Comparison of ENCODE assay signal across 8 cellular contexts in the genomic region with DNA sequence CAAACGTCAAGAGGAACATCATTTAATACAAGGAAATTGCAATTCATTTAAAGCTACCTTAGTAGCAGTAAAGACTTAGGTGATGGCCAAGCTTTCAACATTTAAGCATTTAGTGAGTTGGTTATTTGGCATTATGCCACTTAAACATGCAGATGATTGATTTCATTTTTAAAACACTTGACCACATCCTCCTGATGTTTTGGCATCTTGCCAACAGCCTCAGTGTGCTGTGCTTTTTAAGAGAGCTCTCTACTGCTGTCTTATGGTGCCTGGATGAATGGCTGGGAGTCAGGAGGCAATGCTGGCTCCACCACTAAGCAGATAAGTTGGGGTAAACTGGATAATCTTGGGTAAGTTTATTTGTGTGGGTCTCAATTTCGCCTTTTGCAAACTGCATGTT.
DNase-seq lines count a peak whose midpoint lies in the region; ATAC-seq, FAIRE-seq and TF ChIP-seq lines count a peak whose summit lies in the region.

No MANE protein-coding gene starts in this region.

- POLR2A ChIA-PET in HepG2 (lab: Yijun Ruan, JAX) = no interaction called here
- POLR2A ChIA-PET in OCI-LY7 (lab: Charles Lee) = interaction anchor here (0.7 to 1.6 kb wide), 6 partner anchors 12 to 734 kb away, joined by 3 to 5 read pairs (median 3); no protein-coding TSS in a partner anchor
- POLR2A ChIA-PET in PC-9 (lab: Charles Lee; ENCODE audit: unreplicated experiment) = no interaction called here

- BruUV-seq in HepG2 (replicated peaks; lab: Mats Ljungman, UMichigan) = no TSS peak
- no TSS peak for BruUV-seq in OCI-LY7 (replicated peaks; lab: Mats Ljungman, UMichigan)
- no TSS peak for BruUV-seq in PC-9 (replicated peaks; lab: Mats Ljungman, UMichigan)

- in situ Hi-C loops in HepG2 (cut with HindIII; ENCODE audit: extremely low pct_ligation_motif_present, low pct_unique_long_range_greater_than_20kb) = no loop called here

- H3K4me1 Mint-ChIP-seq in activated T-cell treated with anti-CD3 and anti-CD28 coated beads, Interleukin-2, amount 50 U/mL, for 4 hours (ENCODE audit: low read depth) = peaks cover 36% of the 10 kb centered on the region

- H3K27me3 ChIP-seq in HepG2 (ENCODE audit: control insufficient read depth in 1 of 2, insufficient read depth in 2 of 2, low read length in 2 of 2) (no peaks in the 10 kb centered on the region), right lobe of liver (no peaks in the 10 kb centered on the region), PC-9 (ENCODE audit: insufficient read depth, low read depth) (no peaks in the 10 kb centered on the region)

- DNase-seq in HepG2 (ENCODE audit: low spot score) = peak; percentile 9
- no peak for DNase-seq in right lobe of liver
- peak; percentile 92 for DNase-seq in OCI-LY7 (ENCODE audit: low spot score)
- peak; percentile 44 for DNase-seq in activated T-cell treated with anti-CD3 and anti-CD28 coated beads, Interleukin-2, amount 50 U/mL, for 4 hours
- peak; percentile 5 for DNase-seq in glomerular endothelial cell (ENCODE audit: extremely low read depth, low read depth, low spot score)
- peak; percentile 8 to 43 (median 18) for DNase-seq in stimulated activated CD4-positive, alpha-beta T cell treated with anti-CD3 and anti-CD28 coated beads, TNF-alpha, amount 100 ng/mL, for 4 hours (ENCODE audit: low read depth in 3 of 3)
- DNase-seq in PC-9 = no peak

- no peaks in the 10 kb centered on the region for H3K27me3 Mint-ChIP-seq in activated T-cell treated with anti-CD3 and anti-CD28 coated beads, Interleukin-2, amount 50 U/mL, for 4 hours (ENCODE audit: low read depth)

- H3K9me3 ChIP-seq in HepG2 (ENCODE audit: low read length) (no peaks in the 10 kb centered on the region), right lobe of liver (no peaks in the 10 kb centered on the region), OCI-LY7 (ENCODE audit: low read length) (no peaks in the 10 kb centered on the region), PC-9 (ENCODE audit: insufficient read depth, low read depth) (no peaks in the 10 kb centered on the region)

- no peaks in the 10 kb centered on the region for H3K36me3 ChIP-seq in HepG2 (replicated peaks in 1 of 2; ENCODE audit: control insufficient read depth in 1 of 2, insufficient read depth in 2 of 2, low read length in 2 of 2)
- no peaks in the 10 kb centered on the region for H3K36me3 ChIP-seq in right lobe of liver
- H3K36me3 ChIP-seq in OCI-LY7 (ENCODE audit: insufficient read depth, low read length) = no peaks in the 10 kb centered on the region
- H3K36me3 ChIP-seq in PC-9 (ENCODE audit: low read depth) = no peaks in the 10 kb centered on the region

- TF ChIP-seq RAD21 in HepG2 (CRISPR knock-in tag; IDR thresholded peaks at IDR 0.05) = no peak

- FAIRE-seq in HepG2 (lab: Jason Lieb, UNC) = no peak

- intact Hi-C loops in HepG2 (cut with micrococcal nuclease; ENCODE audit: unreplicated experiment) = no loop called here
- intact Hi-C loops in right lobe of liver (cut with DNase I) = no loop called here
- intact Hi-C loops in OCI-LY7 (cut with micrococcal nuclease; ENCODE audit: unreplicated experiment) = loop anchor here (1.0 kb wide), 1 partner anchor 133 kb away; no protein-coding TSS in a partner anchor
- intact Hi-C loops in PC-9 (cut with micrococcal nuclease; ENCODE audit: unreplicated experiment) = no loop called here

- H2AFZ ChIP-seq in HepG2 (ENCODE audit: low read length) (no peak overlapping the region), OCI-LY7 (ENCODE audit: low read length) (peak overlapping the region; percentile 77), PC-9 (no peak overlapping the region)

- ATAC-seq in HepG2 (0 out of 3 replicates have a peak, but pooled peaks have one; percentile 32), right lobe of liver (no peak), HG03432 (IDR thresholded peaks at IDR 0.05; ENCODE audit: unreplicated experiment) (peak; percentile 89)
- ATAC-seq in activated T-cell treated with anti-CD3 and anti-CD28 coated beads, Interleukin-2, amount 50 U/mL, for 4 hours = peak; percentile 74 to 86

- CTCF ChIA-PET in HepG2 (lab: Yijun Ruan, JAX; ENCODE audit: low intra/inter-chr PET ratio, low total read pairs) (no interaction called here), OCI-LY7 (lab: Charles Lee; ENCODE audit: unreplicated experiment) (no interaction called here), PC-9 (lab: Charles Lee) (no interaction called here)

- H3K4me2 ChIP-seq in HepG2 (ENCODE audit: low read depth, low read length) = no peak overlapping the region
- peak overlapping the region; percentile 64 for H3K4me2 ChIP-seq in OCI-LY7 (ENCODE audit: low read length)
- H3K4me2 ChIP-seq in PC-9 = no peak overlapping the region

- no peak overlapping the region for H3K4me3 ChIP-seq in HepG2 (replicated peaks in 1 of 3; ENCODE audit: insufficient read depth in 1 of 3, low read depth in 2 of 3, low read length in 3 of 3)
- no peak overlapping the region for H3K4me3 ChIP-seq in right lobe of liver
- H3K4me3 ChIP-seq in OCI-LY7 (ENCODE audit: low read depth, low read length, poor library complexity, severe bottlenecking) = peak overlapping the region; percentile 42
- H3K4me3 ChIP-seq in PC-9 = no peak overlapping the region

- H3K9me3 Mint-ChIP-seq in activated T-cell treated with anti-CD3 and anti-CD28 coated beads, Interleukin-2, amount 50 U/mL, for 4 hours = no peaks in the 10 kb centered on the region

- H3K4me1 ChIP-seq in HepG2 (ENCODE audit: insufficient read depth, low read length) (no peaks in the 10 kb centered on the region), right lobe of liver (peaks cover 0 to 23% (median 3%) of the 10 kb centered on the region in 4 donors), OCI-LY7 (ENCODE audit: insufficient read depth, low read length, poor library complexity, severe bottlenecking) (peaks cover 25% of the 10 kb centered on the region), PC-9 (replicated peaks; ENCODE audit: insufficient read depth) (no peaks in the 10 kb centered on the region)

- H3K9me2 ChIP-seq in OCI-LY7 (ENCODE audit: insufficient read depth, low read length) (no peaks in the 10 kb centered on the region), PC-9 (ENCODE audit: insufficient read depth) (no peaks in the 10 kb centered on the region; the same call in 1 of the 2 replicates)

- no peaks in the 10 kb centered on the region for H3K79me2 ChIP-seq in HepG2 (ENCODE audit: insufficient read depth, low read length)
- no peaks in the 10 kb centered on the region for H3K79me2 ChIP-seq in OCI-LY7 (ENCODE audit: insufficient read depth, low read depth, low read length)
- no peaks in the 10 kb centered on the region for H3K79me2 ChIP-seq in PC-9 (ENCODE audit: low read depth)

- no peaks in the 10 kb centered on the region for H3K36me3 Mint-ChIP-seq in activated T-cell treated with anti-CD3 and anti-CD28 coated beads, Interleukin-2, amount 50 U/mL, for 4 hours (ENCODE audit: insufficient read depth)

- TF ChIP-seq POLR2A in HepG2 (IDR thresholded peaks at IDR 0.05; ENCODE audit: insufficient read depth in 1 of 2, low read depth in 2 of 2, low read length in 2 of 2) = no peak
- TF ChIP-seq POLR2A in right lobe of liver (IDR thresholded peaks at IDR 0.05) = no peak

- H4K20me1 ChIP-seq in HepG2 (ENCODE audit: insufficient read depth, low read length) (no peaks in the 10 kb centered on the region), OCI-LY7 (ENCODE audit: insufficient read depth, low read length) (no peaks in the 10 kb centered on the region), PC-9 (ENCODE audit: insufficient read depth) (no peaks in the 10 kb centered on the region)

- H3K4me3 Mint-ChIP-seq in activated T-cell treated with anti-CD3 and anti-CD28 coated beads, Interleukin-2, amount 50 U/mL, for 4 hours = peak overlapping the region; percentile 25

- TF ChIP-seq CTCF in HepG2 (CRISPR knock-in tag; IDR thresholded peaks at IDR 0.05) (no peak), right lobe of liver (IDR thresholded peaks at IDR 0.05) (no peak), OCI-LY7 (conservative IDR thresholded peaks at IDR 0.05; ENCODE audit: low read length) (peak; percentile 71), PC-9 (conservative IDR thresholded peaks at IDR 0.05) (no peak)

- no peak for TF ChIP-seq EP300 in HepG2 (IDR thresholded peaks at IDR 0.05; ENCODE audit: low read depth in 2 of 2, low read length in 2 of 2)
- TF ChIP-seq EP300 in HepG2 (CRISPR knock-in tag; IDR thresholded peaks at IDR 0.05; ENCODE audit: borderline replicate concordance) = no peak

- H3F3A ChIP-seq in PC-9 (ENCODE audit: insufficient read depth, low read depth) = no peaks in the 10 kb centered on the region

- H3K27ac ChIP-seq in HepG2 (ENCODE audit: extremely low read length, insufficient read depth, low read length) (no peak overlapping the region), right lobe of liver (no peak overlapping the region), OCI-LY7 (ENCODE audit: low read depth, low read length, poor library complexity, severe bottlenecking) (peak overlapping the region; percentile 65), PC-9 (no peak overlapping the region)

- H3K9ac ChIP-seq in HepG2 (ENCODE audit: insufficient read depth, low read depth, low read length) = no peak overlapping the region

- WGBS in HepG2 (ENCODE audit: low lambda C conversion rate) = 37% methylated on average over 2 of the region's 2 CpGs
- WGBS in right lobe of liver (ENCODE audit: insufficient coverage, low coverage, low lambda C conversion rate, missing lambda C conversion rate) = 50% methylated on average over 2 of the region's 2 CpGs

TF ChIP-seq in HepG2, 621 proteins besides CTCF, POLR2A, EP300 and RAD21:
- TF ChIP-seq ZNF263 (CRISPR knock-in tag; IDR thresholded peaks at IDR 0.05) = no peak
- TF ChIP-seq, protein P1, sequence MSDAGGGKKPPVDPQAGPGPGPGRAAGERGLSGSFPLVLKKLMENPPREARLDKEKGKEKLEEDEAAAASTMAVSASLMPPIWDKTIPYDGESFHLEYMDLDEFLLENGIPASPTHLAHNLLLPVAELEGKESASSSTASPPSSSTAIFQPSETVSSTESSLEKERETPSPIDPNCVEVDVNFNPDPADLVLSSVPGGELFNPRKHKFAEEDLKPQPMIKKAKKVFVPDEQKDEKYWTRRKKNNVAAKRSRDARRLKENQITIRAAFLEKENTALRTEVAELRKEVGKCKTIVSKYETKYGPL (CRISPR knock-in tag; IDR thresholded peaks at IDR 0.05) = no peak
- TF ChIP-seq ZSCAN22 (CRISPR knock-in tag; IDR thresholded peaks at IDR 0.05) = no peak
- no peak for TF ChIP-seq MZF1 (CRISPR knock-in tag; IDR thresholded peaks at IDR 0.05; ENCODE audit: borderline replicate concordance)
- TF ChIP-seq NFIB (CRISPR knock-in tag; IDR thresholded peaks at IDR 0.05; ENCODE audit: borderline replicate concordance) = 0 out of 2 replicates have a peak, but pooled peaks have one; percentile 38
- no peak for TF ChIP-seq ZSCAN30 (CRISPR knock-in tag; IDR thresholded peaks at IDR 0.05)
- peak; percentile 96 for TF ChIP-seq LCORL (IDR thresholded peaks at IDR 0.05)
- no peak for TF ChIP-seq LCORL (CRISPR knock-in tag; IDR thresholded peaks at IDR 0.05)
- no peak for TF ChIP-seq PHF8 (CRISPR knock-in tag; IDR thresholded peaks at IDR 0.05)
- no peak for TF ChIP-seq ZNF253 (CRISPR knock-in tag; IDR thresholded peaks at IDR 0.05; ENCODE audit: borderline replicate concordance)
- no peak for TF ChIP-seq ERF (CRISPR knock-in tag; IDR thresholded peaks at IDR 0.05)
- no peak for TF ChIP-seq ZNF777 (CRISPR knock-in tag; IDR thresholded peaks at IDR 0.05)
TF ChIP-seq in HepG2: peak in this region for 2.

Comparison
In these comparisons a context has a peak if more than half of its experiments do, and no peak if none do; other contexts are left out.
1. ATAC-seq: peak in HepG2 (single experiment), HG03432 (single experiment) and activated T-cell treated with anti-CD3 and anti-CD28 coated beads, Interleukin-2, amount 50 U/mL, for 4 hours (2 of 2); none in right lobe of liver (0 of 4).
2. DNase-seq: peak in HepG2 (single experiment), OCI-LY7 (single experiment), activated T-cell treated with anti-CD3 and anti-CD28 coated beads, Interleukin-2, amount 50 U/mL, for 4 hours (single experiment), glomerular endothelial cell (single experiment) and stimulated activated CD4-positive, alpha-beta T cell treated with anti-CD3 and anti-CD28 coated beads, TNF-alpha, amount 100 ng/mL, for 4 hours (3 of 3); none in right lobe of liver (0 of 3) and PC-9 (0 of 2).